34 cellular contexts compared by ENCODE assay signal in the genomic region with DNA sequence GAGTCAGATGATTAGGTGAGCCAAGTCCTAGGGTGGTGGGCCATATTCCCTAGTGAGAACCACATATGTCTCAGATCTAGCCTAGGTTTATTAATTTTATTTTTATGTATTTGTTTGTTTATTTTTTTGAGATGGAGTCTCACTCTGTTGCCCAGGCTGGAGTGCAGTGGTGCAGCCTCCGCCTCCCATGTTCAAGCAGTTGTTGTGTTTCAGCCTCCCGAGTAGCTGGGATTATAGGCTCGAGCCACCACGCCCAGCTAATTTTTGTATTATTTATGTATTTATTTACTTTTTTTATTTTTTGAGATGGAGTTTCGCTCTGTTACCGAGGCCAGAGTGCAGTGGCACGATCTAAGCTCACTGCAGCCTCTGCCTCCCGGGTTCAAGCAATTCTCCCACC.
"Had no signal": no experiment of that assay in that cellular context is flagged by ENCODE, and none has a peak within 500 bp of the region (broad histone marks: within the 10 kb centered on the region; RNA-seq: fewer than 3 reads in every experiment).

No MANE protein-coding gene starts in this region.

- H3K4me1 Mint-ChIP-seq: activated naive CD4-positive, alpha-beta T cell treated with anti-CD3 and anti-CD28 coated beads, Interleukin-2, amount 10 ng/mL, durations not matched to agents 7 days and 5 days; activated naive CD4-positive, alpha-beta T cell treated with anti-CD3 and anti-CD28 coated beads, Interleukin-2, amount 50 U/mL, for 24 hours; activated naive CD8-positive, alpha-beta T cell treated with anti-CD3 and anti-CD28 coated beads for 36 hours; activated naive CD8-positive, alpha-beta T cell treated with anti-CD3 and anti-CD28 coated beads, Interleukin-2, amount 10 ng/mL, durations not matched to agents 7 days and 5 days; activated naive CD8-positive, alpha-beta T cell treated with anti-CD3 and anti-CD28 coated beads, Interleukin-2, amount 50 U/mL, for 24 hours; activated T-helper 17 cell treated with anti-CD3 and anti-CD28 coated beads, Interleukin-2, amount 50 U/mL, for 72 hours; central memory CD8-positive, alpha-beta T cell had no signal

- DNase-seq: activated effector memory CD4-positive, alpha-beta T cell treated with anti-CD3 and anti-CD28 coated beads, Interleukin-2, amount 50 U/mL, for 16 hours; activated effector memory CD4-positive, alpha-beta T cell treated with Interleukin-2 at 50 U/mL for 16 hours; activated gamma-delta T cell; activated gamma-delta T cell treated with Interleukin-2 at 50 U/mL for 16 hours; activated naive CD4-positive, alpha-beta T cell; activated naive CD4-positive, alpha-beta T cell treated with anti-CD3 and anti-CD28 coated beads for 36 hours; activated naive CD4-positive, alpha-beta T cell treated with anti-CD3 and anti-CD28 coated beads, Interleukin-2, amount 10 ng/mL, durations not matched to agents 7 days and 5 days; activated naive CD4-positive, alpha-beta T cell treated with anti-CD3 and anti-CD28 coated beads, Interleukin-2, amount 50 U/mL, for 16 hours; activated naive CD4-positive, alpha-beta T cell treated with Interleukin-2 at 50 U/mL for 16 hours; activated naive CD8-positive, alpha-beta T cell treated with anti-CD3 and anti-CD28 coated beads for 36 hours; activated naive CD8-positive, alpha-beta T cell treated with anti-CD3 and anti-CD28 coated beads, Interleukin-2, amount 10 ng/mL, durations not matched to agents 7 days and 5 days; activated naive CD8-positive, alpha-beta T cell treated with anti-CD3 and anti-CD28 coated beads, Interleukin-2, amount 50 U/mL, for 24 hours; activated T-cell treated with anti-CD3 and anti-CD28 coated beads, Interleukin-2, amount 50 U/mL, for 1 hour; activated T-cell treated with anti-CD3 and anti-CD28 coated beads, Interleukin-2, amount 50 U/mL, for 24 hours; activated T-cell treated with anti-CD3 and anti-CD28 coated beads, Interleukin-2, amount 50 U/mL, for 4 hours; activated T-cell treated with anti-CD3 and anti-CD28 coated beads, Interleukin-2, amount 50 U/mL, for 48 hours; activated T-cell treated with anti-CD3 and anti-CD28 coated beads, Interleukin-2, amount 50 U/mL, for 72 hours; adrenal gland; amniotic stem cell; amygdala; anterior cingulate cortex; body of pancreas; brain microvascular endothelial cell; caudate nucleus; central memory CD4-positive, alpha-beta T cell; cerebellar nuclear complex had no signal

- ATAC-seq: activated naive CD4-positive, alpha-beta T cell treated with anti-CD3 and anti-CD28 coated beads, Interleukin-2, amount 50 U/mL, for 72 hours; activated naive CD8-positive, alpha-beta T cell treated with anti-CD3 and anti-CD28 coated beads, Interleukin-2, amount 50 U/mL, for 24 hours; activated T-cell treated with anti-CD3 and anti-CD28 coated beads, Interleukin-2, amount 50 U/mL, for 4 hours; activated T-cell treated with anti-CD3 and anti-CD28 coated beads, Interleukin-2, amount 50 U/mL, for 72 hours; activated T-helper 17 cell treated with anti-CD3 and anti-CD28 coated beads, Interleukin-2, amount 50 U/mL, for 72 hours; body of pancreas had no signal

- H3K4me3 Mint-ChIP-seq: activated naive CD4-positive, alpha-beta T cell treated with anti-CD3 and anti-CD28 coated beads for 36 hours; activated naive CD4-positive, alpha-beta T cell treated with anti-CD3 and anti-CD28 coated beads, Interleukin-2, amount 10 ng/mL, durations not matched to agents 7 days and 5 days; activated naive CD4-positive, alpha-beta T cell treated with anti-CD3 and anti-CD28 coated beads, Interleukin-2, amount 50 U/mL, for 24 hours; activated naive CD8-positive, alpha-beta T cell; activated naive CD8-positive, alpha-beta T cell treated with anti-CD3 and anti-CD28 coated beads for 36 hours; activated naive CD8-positive, alpha-beta T cell treated with anti-CD3 and anti-CD28 coated beads, Interleukin-2, amount 10 ng/mL, durations not matched to agents 7 days and 5 days; activated naive CD8-positive, alpha-beta T cell treated with anti-CD3 and anti-CD28 coated beads, Interleukin-2, amount 50 U/mL, for 24 hours; activated T-cell treated with anti-CD3 and anti-CD28 coated beads, Interleukin-2, amount 50 U/mL, for 24 hours; activated T-cell treated with anti-CD3 and anti-CD28 coated beads, Interleukin-2, amount 50 U/mL, for 4 hours; activated T-cell treated with anti-CD3 and anti-CD28 coated beads, Interleukin-2, amount 50 U/mL, for 72 hours; activated T-helper 1 cell treated with anti-CD3 and anti-CD28 coated beads, Interleukin-12 subunit alpha, Interleukin-12 subunit beta, Interleukin-2, Interleukin-4 antibody, amounts not matched to agents 30 ng/mL and 10 ng/mL and 1 ng/mL, durations not matched to agents 14 hours and 24 hours and 36 hours; activated T-helper 17 cell treated with anti-CD3 and anti-CD28 coated beads, Interleukin-2, amount 50 U/mL, for 72 hours; brain; central memory CD8-positive, alpha-beta T cell had no signal

- H3K9me3 Mint-ChIP-seq: activated naive CD4-positive, alpha-beta T cell treated with anti-CD3 and anti-CD28 coated beads for 36 hours; activated naive CD4-positive, alpha-beta T cell treated with anti-CD3 and anti-CD28 coated beads, Interleukin-2, amount 10 ng/mL, durations not matched to agents 7 days and 5 days; activated naive CD4-positive, alpha-beta T cell treated with anti-CD3 and anti-CD28 coated beads, Interleukin-2, amount 50 U/mL, for 24 hours; activated naive CD4-positive, alpha-beta T cell treated with anti-CD3 and anti-CD28 coated beads, Interleukin-2, amount 50 U/mL, for 72 hours; activated naive CD8-positive, alpha-beta T cell treated with anti-CD3 and anti-CD28 coated beads for 36 hours; activated naive CD8-positive, alpha-beta T cell treated with anti-CD3 and anti-CD28 coated beads, Interleukin-2, amount 10 ng/mL, durations not matched to agents 7 days and 5 days; activated naive CD8-positive, alpha-beta T cell treated with anti-CD3 and anti-CD28 coated beads, Interleukin-2, amount 50 U/mL, for 24 hours; activated T-cell treated with anti-CD3 and anti-CD28 coated beads, Interleukin-2, amount 50 U/mL, for 24 hours; activated T-cell treated with anti-CD3 and anti-CD28 coated beads, Interleukin-2, amount 50 U/mL, for 4 hours; activated T-cell treated with anti-CD3 and anti-CD28 coated beads, Interleukin-2, amount 50 U/mL, for 72 hours; activated T-helper 1 cell treated with anti-CD3 and anti-CD28 coated beads, Interleukin-12 subunit alpha, Interleukin-12 subunit beta, Interleukin-2, Interleukin-4 antibody, amounts not matched to agents 30 ng/mL and 10 ng/mL and 1 ng/mL, durations not matched to agents 14 hours and 24 hours and 36 hours; activated T-helper 17 cell treated with anti-CD3 and anti-CD28 coated beads, Interleukin-2, amount 50 U/mL, for 72 hours; activated T-helper 2 cell treated with anti-CD3 and anti-CD28 coated beads, Interferon-gamma antibody, Interleukin-2, Interleukin-4, amounts not matched to agents 10 μg/mL and 5 μg/mL and 100 μg/mL, durations not matched to agents 14 hours and 24 hours and 36 hours; brain; central memory CD8-positive, alpha-beta T cell had no signal

- H3K27ac Mint-ChIP-seq: activated naive CD4-positive, alpha-beta T cell treated with anti-CD3 and anti-CD28 coated beads for 36 hours; activated naive CD4-positive, alpha-beta T cell treated with anti-CD3 and anti-CD28 coated beads, Interleukin-2, amount 10 ng/mL, durations not matched to agents 7 days and 5 days; activated naive CD4-positive, alpha-beta T cell treated with anti-CD3 and anti-CD28 coated beads, Interleukin-2, amount 50 U/mL, for 24 hours; activated naive CD8-positive, alpha-beta T cell; activated naive CD8-positive, alpha-beta T cell treated with anti-CD3 and anti-CD28 coated beads for 36 hours; activated naive CD8-positive, alpha-beta T cell treated with anti-CD3 and anti-CD28 coated beads, Interleukin-2, amount 10 ng/mL, durations not matched to agents 7 days and 5 days; activated naive CD8-positive, alpha-beta T cell treated with anti-CD3 and anti-CD28 coated beads, Interleukin-2, amount 50 U/mL, for 24 hours; activated T-cell treated with anti-CD3 and anti-CD28 coated beads, Interleukin-2, amount 50 U/mL, for 24 hours; activated T-cell treated with anti-CD3 and anti-CD28 coated beads, Interleukin-2, amount 50 U/mL, for 72 hours; activated T-helper 1 cell treated with anti-CD3 and anti-CD28 coated beads, Interleukin-12 subunit alpha, Interleukin-12 subunit beta, Interleukin-2, Interleukin-4 antibody, amounts not matched to agents 30 ng/mL and 10 ng/mL and 1 ng/mL, durations not matched to agents 14 hours and 24 hours and 36 hours; activated T-helper 17 cell treated with anti-CD3 and anti-CD28 coated beads, Interleukin-2, amount 50 U/mL, for 72 hours; activated T-helper 2 cell treated with anti-CD3 and anti-CD28 coated beads, Interferon-gamma antibody, Interleukin-2, Interleukin-4, amounts not matched to agents 10 μg/mL and 5 μg/mL and 100 μg/mL, durations not matched to agents 14 hours and 24 hours and 36 hours; brain had no signal

- H3K27me3 Mint-ChIP-seq: activated naive CD4-positive, alpha-beta T cell treated with anti-CD3 and anti-CD28 coated beads, Interleukin-2, amount 10 ng/mL, durations not matched to agents 7 days and 5 days; activated naive CD4-positive, alpha-beta T cell treated with anti-CD3 and anti-CD28 coated beads, Interleukin-2, amount 50 U/mL, for 24 hours; activated naive CD8-positive, alpha-beta T cell; activated naive CD8-positive, alpha-beta T cell treated with anti-CD3 and anti-CD28 coated beads for 36 hours; activated naive CD8-positive, alpha-beta T cell treated with anti-CD3 and anti-CD28 coated beads, Interleukin-2, amount 10 ng/mL, durations not matched to agents 7 days and 5 days; activated naive CD8-positive, alpha-beta T cell treated with anti-CD3 and anti-CD28 coated beads, Interleukin-2, amount 50 U/mL, for 24 hours; activated T-cell treated with anti-CD3 and anti-CD28 coated beads, Interleukin-2, amount 50 U/mL, for 24 hours; activated T-helper 17 cell treated with anti-CD3 and anti-CD28 coated beads, Interleukin-2, amount 50 U/mL, for 72 hours; brain; central memory CD8-positive, alpha-beta T cell had no signal
